In the genomic region with DNA sequence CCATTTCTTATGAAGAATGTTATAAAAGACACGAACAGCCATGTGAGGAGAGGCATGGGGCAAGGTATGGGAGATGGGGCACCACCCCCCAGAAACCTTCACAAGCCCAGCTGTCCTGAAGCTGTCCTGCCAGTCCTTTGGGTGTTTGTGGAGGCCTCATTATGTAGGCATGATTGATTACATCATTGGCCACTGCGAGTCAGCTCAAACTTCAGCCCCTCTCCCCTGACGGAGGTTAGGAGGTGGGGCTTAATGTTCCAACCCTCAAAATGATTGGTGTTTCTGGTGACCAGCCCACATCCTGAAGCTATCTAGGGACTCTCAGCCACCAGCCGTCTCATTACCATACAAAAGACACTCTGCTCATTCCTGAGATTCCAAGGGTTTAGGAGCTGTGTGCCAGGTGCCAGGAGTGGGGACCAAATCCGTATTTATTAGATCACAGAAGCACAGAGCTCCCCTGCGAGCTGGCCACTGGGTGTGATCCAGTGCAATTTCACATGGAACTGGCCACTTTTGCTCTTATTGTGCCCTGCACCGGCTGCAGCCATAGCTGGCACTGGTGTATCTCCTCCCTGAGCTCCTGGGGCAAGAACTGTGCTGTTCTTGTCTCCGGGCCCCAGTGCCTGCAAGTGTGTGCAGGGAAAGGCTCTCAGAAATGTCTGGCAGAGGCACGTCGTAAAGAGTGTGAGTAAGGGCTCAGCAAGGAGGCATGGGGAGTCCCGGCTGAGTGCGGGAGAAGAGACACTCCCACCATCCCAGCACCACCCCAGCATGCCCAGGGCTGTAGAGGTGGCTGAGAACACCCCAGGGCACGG, we compare ENCODE assay signal across 12 cellular contexts. TPM values are rescaled to one million over a fixed set of nuclear protein-coding genes. Genes with fewer than 3 reads are reported as not detected.
DNase-seq lines count a peak whose midpoint lies in the region; ATAC-seq and TF ChIP-seq lines count a peak whose summit lies in the region.
"Had no signal": no experiment of that assay in that cellular context is flagged by ENCODE, and none has a peak within 500 bp of the region (broad histone marks: within the 10 kb centered on the region; RNA-seq: fewer than 3 reads in every experiment).

No MANE protein-coding gene starts in this region.

- peaks cover 27% of the 10 kb centered on the region; the same call in 1 of the 2 replicates for H3K4me1 ChIP-seq in H9 (ENCODE audit: insufficient read depth, low read length)
- H3K4me1 ChIP-seq in NT2/D1 (ENCODE audit: insufficient read depth, insufficient read length) = peaks cover 56% of the 10 kb centered on the region
- peaks cover 14% of the 10 kb centered on the region for H3K4me1 ChIP-seq in right cardiac atrium (ENCODE audit: control insufficient read depth, insufficient read depth, low read length)

- no peaks in the 10 kb centered on the region for H3K9me3 ChIP-seq in H9 (ENCODE audit: control insufficient read depth, low read depth, low read length)
- H3K9me3 ChIP-seq in NT2/D1 (ENCODE audit: insufficient read depth, low read length) = no peaks in the 10 kb centered on the region
- no peaks in the 10 kb centered on the region for H3K9me3 ChIP-seq in right cardiac atrium (ENCODE audit: control insufficient read depth, low read length)
- H3K9me3 ChIP-seq: esophagus muscularis mucosa, neutrophil had no signal

- H2AK5ac ChIP-seq in H9 (ENCODE audit: insufficient read length, low read length) = no peak overlapping the region

- WGBS in H9 (ENCODE audit: extremely low coverage, insufficient read length, low lambda C conversion rate) = no CpG with 5 or more reads among the region's 13 CpGs
- 56% methylated on average over 13 of the region's 13 CpGs for WGBS in right cardiac atrium

- H3K27ac Mint-ChIP-seq in H9 = peak overlapping the region; percentile 95 to 98 (median 97)
- H3K27ac Mint-ChIP-seq: T-helper 1 cell treated with Interleukin-12 subunit alpha and Interleukin-12 subunit beta and Interleukin-4 antibody, amounts not matched to agents 30 μg/mL and 1 μg/mL, for 36 hours had no signal

- DNase-seq in H9 = peak; percentile 96
- peak; percentile 99 for DNase-seq in NT2/D1 (ENCODE audit: low read depth, low spot score)
- peak; percentile 29 for DNase-seq in fibroblast of mammary gland (ENCODE audit: low read depth)
- DNase-seq in retinal pigment epithelial cell (ENCODE audit: low read depth) = peak; percentile 78
- no peak for DNase-seq in NCI-H2171 treated with DMSO at 0.1 percent for 48 hours (lab: John Stamatoyannopoulos, UW)
- no peak for DNase-seq in NCI-H1694 (lab: John Stamatoyannopoulos, UW)
- DNase-seq in right cardiac atrium = no peak
- no peak for DNase-seq in cerebellar cortex (ENCODE audit: low spot score)
- DNase-seq: activated effector memory CD4-positive, alpha-beta T cell treated with Interleukin-2 at 50 U/mL for 16 hours had no signal

- H3K9ac ChIP-seq in H9 (ENCODE audit: extremely low read depth, insufficient read length, low read length) = peak overlapping the region; percentile 47
- H3K9ac ChIP-seq in NT2/D1 (ENCODE audit: insufficient read length, low read depth) = peak overlapping the region; percentile 12

- peak overlapping the region; percentile 54 for H4K5ac ChIP-seq in H9 (ENCODE audit: insufficient read length, low read depth, low read length)

- H3K4me3 ChIP-seq in NT2/D1 (ENCODE audit: insufficient read length, low read depth) = peak overlapping the region; percentile 6
- H3K4me3 ChIP-seq in fibroblast of mammary gland (ENCODE audit: control insufficient read depth, low read depth, low read length) = no peak overlapping the region
- H3K4me3 ChIP-seq in retinal pigment epithelial cell (ENCODE audit: low read length) = peak overlapping the region; percentile 18
- H3K4me3 ChIP-seq in right cardiac atrium (ENCODE audit: low read length) = no peak overlapping the region
- H3K4me3 ChIP-seq: esophagus muscularis mucosa had no signal

- H2BK20ac ChIP-seq in H9 (ENCODE audit: low read depth, low read length, poor library complexity, severe bottlenecking) = peak overlapping the region; percentile 7

- peak overlapping the region; percentile 35 to 61 for H3K4me3 Mint-ChIP-seq in H9
- H3K4me3 Mint-ChIP-seq: T-helper 1 cell treated with Interleukin-12 subunit alpha and Interleukin-12 subunit beta and Interleukin-4 antibody, amounts not matched to agents 30 μg/mL and 1 μg/mL, for 36 hours had no signal

- H3T11ph ChIP-seq in H9 (ENCODE audit: low read length) = peak overlapping the region; percentile 11

- H3K4me1 Mint-ChIP-seq in H9 = peaks cover 70 to 76% of the 10 kb centered on the region in 2 experiments

- H3K4ac ChIP-seq in H9 (ENCODE audit: low read depth, low read length) = peak overlapping the region; percentile 38

- peak overlapping the region; percentile 43 for H2BK5ac ChIP-seq in H9 (ENCODE audit: insufficient read length, low read length)

- H4K8ac ChIP-seq in H9 (replicated peaks; ENCODE audit: insufficient read length, low read depth, low read length) = peak overlapping the region; percentile 7

- no peaks in the 10 kb centered on the region for H3K9me3 Mint-ChIP-seq in H9
- H3K9me3 Mint-ChIP-seq: T-helper 1 cell treated with Interleukin-12 subunit alpha and Interleukin-12 subunit beta and Interleukin-4 antibody, amounts not matched to agents 30 μg/mL and 1 μg/mL, for 36 hours had no signal

- peak overlapping the region; percentile 60 for H3K4me2 ChIP-seq in H9 (ENCODE audit: insufficient read depth, insufficient read length, low read length)

- no peak for ATAC-seq in right cardiac atrium

- H3K27ac ChIP-seq in H9 (ENCODE audit: insufficient read length, low read depth, low read length) (peak overlapping the region; percentile 89), right cardiac atrium (ENCODE audit: low read length) (no peak overlapping the region)
- H3K27ac ChIP-seq: neutrophil had no signal

- no peak overlapping the region for H3K23ac ChIP-seq in H9 (ENCODE audit: insufficient read length, low read depth, low read length)

- no peaks in the 10 kb centered on the region for H3K79me2 ChIP-seq in H9 (ENCODE audit: insufficient read depth, low read length)

- TF ChIP-seq CTCF in H9 (conservative IDR thresholded peaks at IDR 0.05) = no peak
- TF ChIP-seq CTCF in fibroblast of mammary gland (conservative IDR thresholded peaks at IDR 0.05; ENCODE audit: control insufficient read depth, insufficient read depth, low read depth, low read length) = no peak
- no peak for TF ChIP-seq CTCF in retinal pigment epithelial cell (conservative IDR thresholded peaks at IDR 0.05; ENCODE audit: low read depth, low read length)

- no peaks in the 10 kb centered on the region for H3K79me1 ChIP-seq in H9 (ENCODE audit: insufficient read depth, low read depth, low read length, poor library complexity, severe bottlenecking)

- H3K56ac ChIP-seq in H9 (ENCODE audit: insufficient read length, low read depth, low read length) = no peak overlapping the region

- H2BK15ac ChIP-seq in H9 (ENCODE audit: low read depth, low read length) = no peak overlapping the region

- peak overlapping the region; percentile 85 for H3K14ac ChIP-seq in H9 (ENCODE audit: insufficient read depth, low read length)

- intact Hi-C loops in right cardiac atrium (cut with DNase I) = no loop called here

- peak overlapping the region; percentile 19 for H2BK120ac ChIP-seq in H9 (ENCODE audit: low read depth, low read length, poor library complexity, severe bottlenecking)

- H4K20me1 ChIP-seq in H9 (ENCODE audit: control insufficient read depth, insufficient read depth, insufficient read length) = no peaks in the 10 kb centered on the region

- H3K27me3 ChIP-seq in H9 (ENCODE audit: insufficient read depth, low read length) (no peaks in the 10 kb centered on the region), NT2/D1 (ENCODE audit: insufficient read depth, insufficient read length) (peaks cover 9% of the 10 kb centered on the region), right cardiac atrium (ENCODE audit: control insufficient read depth, insufficient read depth) (no peaks in the 10 kb centered on the region)
- H3K27me3 ChIP-seq: esophagus muscularis mucosa had no signal

- H2AFZ ChIP-seq in H9 (ENCODE audit: low read length) = no peak overlapping the region

- no peaks in the 10 kb centered on the region; a peak in 1 of 7 replicates for H3K36me3 Mint-ChIP-seq in H9 (ENCODE audit: insufficient read depth in 1 of 3, low read depth in 3 of 3)

- peaks cover 6% of the 10 kb centered on the region for H3K23me2 ChIP-seq in H9 (ENCODE audit: insufficient read length, low read depth, low read length, poor library complexity, severe bottlenecking)

- peak overlapping the region; percentile 40 for H2BK12ac ChIP-seq in H9 (ENCODE audit: insufficient read length, low read depth, low read length)

- peak overlapping the region; percentile 97 for H3K18ac ChIP-seq in H9 (ENCODE audit: insufficient read length, low read depth, low read length)

- H4K91ac ChIP-seq in H9 (ENCODE audit: insufficient read length, low read depth, low read length) = peak overlapping the region; percentile 98

- peaks cover 2% of the 10 kb centered on the region; the same call in 1 of the 2 replicates for H3K27me3 Mint-ChIP-seq in H9 (ENCODE audit: low read depth)

- no peaks in the 10 kb centered on the region for H3K36me3 ChIP-seq in NT2/D1 (ENCODE audit: insufficient read depth, insufficient read length, low read length)
- H3K36me3 ChIP-seq: neutrophil had no signal

RNA-seq across cellular contexts. Expression of gene KIAA1614, which starts 10.5 kb away (rescaled TPM):
- total RNA-seq in H9 (2021) (0.88 and 1.3 TPM in 2 replicates), right cardiac atrium (10 to 100 TPM; 10.2 to 16.6 (median 12.0) TPM)
- polyA plus RNA-seq in right cardiac atrium = 11.6 TPM

Comparison
In these comparisons a context has a peak if more than half of its experiments do, and no peak if none do; other contexts are left out.
1. DNase-seq: peak in H9 (single experiment), NT2/D1 (single experiment), fibroblast of mammary gland (single experiment) and retinal pigment epithelial cell (single experiment); none in NCI-H2171 treated with DMSO at 0.1 percent for 48 hours (single experiment), NCI-H1694 (single experiment), right cardiac atrium (0 of 3) and cerebellar cortex (single experiment).
2. H3K4me3 ChIP-seq: peak in NT2/D1 (single experiment) and retinal pigment epithelial cell (single experiment); none in fibroblast of mammary gland (single experiment) and right cardiac atrium (single experiment).